In genomic region chr10:5711637-5712036, GRCh38 we compare ENCODE assay signal across 15 cellular contexts. TPM values are rescaled to one million over a fixed set of nuclear protein-coding genes. Genes with fewer than 3 reads are reported as not detected.
DNase-seq lines count a peak whose midpoint lies in the region; ATAC-seq, FAIRE-seq and TF ChIP-seq lines count a peak whose summit lies in the region.
"Had no signal": no experiment of that assay in that cellular context is flagged by ENCODE, and none has a peak within 500 bp of the region (broad histone marks: within the 10 kb centered on the region; RNA-seq: fewer than 3 reads in every experiment).

No MANE protein-coding gene starts in this region.

- no peak for ATAC-seq in stimulated activated naive CD8-positive, alpha-beta T cell treated with anti-CD3 and anti-CD28 coated beads, Interleukin-15, amount 100 ng/mL, for 72 hours
- no peak for ATAC-seq in sciatic nerve
- ATAC-seq: pancreas had no signal

- H3K36me3 ChIP-seq in kidney (ENCODE audit: control insufficient read depth in 1 of 2, insufficient read depth in 2 of 2, low read length in 2 of 2) = no peaks in the 10 kb centered on the region
- no peaks in the 10 kb centered on the region for H3K36me3 ChIP-seq in MM.1S (replicated peaks; ENCODE audit: insufficient read depth, low read length)
- H3K36me3 ChIP-seq in hepatocyte (replicated peaks; ENCODE audit: insufficient read depth, low read depth) = no peaks in the 10 kb centered on the region
- H3K36me3 ChIP-seq: pancreas had no signal

- H3K27ac ChIP-seq in kidney (ENCODE audit: low read depth in 2 of 2, low read length in 2 of 2) (peak overlapping the region in 1 of 2 donors; percentile 14), MM.1S (ENCODE audit: low read length) (no peak overlapping the region), hepatocyte (no peak overlapping the region)
- H3K27ac ChIP-seq: HL-60, pancreas, SK-N-MC had no signal

- H3K9me2 ChIP-seq in MM.1S (replicated peaks; ENCODE audit: insufficient read depth, low read length) (no peaks in the 10 kb centered on the region), hepatocyte (replicated peaks; ENCODE audit: insufficient read depth) (no peaks in the 10 kb centered on the region)

- H3K4me1 Mint-ChIP-seq in activated naive CD4-positive, alpha-beta T cell treated with anti-CD3 and anti-CD28 coated beads for 36 hours (ENCODE audit: low read depth) = peaks cover 60% of the 10 kb centered on the region
- peaks cover 23% of the 10 kb centered on the region for H3K4me1 Mint-ChIP-seq in activated CD4-positive, alpha-beta memory T cell treated with anti-CD3 and anti-CD28 coated beads, Interleukin-2, amount 10 ng/mL, durations not matched to agents 7 days and 5 days
- peaks cover 70% of the 10 kb centered on the region for H3K4me1 Mint-ChIP-seq in stimulated activated naive CD8-positive, alpha-beta T cell treated with anti-CD3 and anti-CD28 coated beads, Interleukin-15, amount 100 ng/mL, for 72 hours

- 86% methylated on average over 4 of the region's 4 CpGs for WGBS in hepatocyte (ENCODE audit: low lambda C conversion rate, missing lambda C conversion rate)

- intact Hi-C loops in activated naive CD4-positive, alpha-beta T cell treated with anti-CD3 and anti-CD28 coated beads for 36 hours (cut with micrococcal nuclease) = loop anchor here (2.0 kb wide), 1 partner anchor 19 kb away; no protein-coding TSS in a partner anchor
- intact Hi-C loops in kidney (cut with DNase I) (no loop called here), sciatic nerve (cut with DNase I) (no loop called here)

- no peak for TF ChIP-seq CTCF in kidney (IDR thresholded peaks at IDR 0.05; ENCODE audit: borderline replicate concordance, extremely low read depth, insufficient read depth)
- no peak for TF ChIP-seq CTCF in MM.1S (IDR thresholded peaks at IDR 0.05; ENCODE audit: low read length)
- TF ChIP-seq CTCF in hepatocyte (IDR thresholded peaks at IDR 0.05; ENCODE audit: poor library complexity) = no peak

- H4K20me1 ChIP-seq in MM.1S (ENCODE audit: insufficient read depth, low read length) (peaks cover 23% of the 10 kb centered on the region; the same call in 1 of the 2 replicates), hepatocyte (ENCODE audit: insufficient read depth, poor library complexity, severe bottlenecking) (no peaks in the 10 kb centered on the region)

- peaks cover 94% of the 10 kb centered on the region for H3K79me2 ChIP-seq in MM.1S (ENCODE audit: low read length)
- H3K79me2 ChIP-seq in hepatocyte = peaks cover 78% of the 10 kb centered on the region

- H3K27me3 Mint-ChIP-seq in activated naive CD4-positive, alpha-beta T cell treated with anti-CD3 and anti-CD28 coated beads for 36 hours (ENCODE audit: low read depth) = no peaks in the 10 kb centered on the region
- no peaks in the 10 kb centered on the region for H3K27me3 Mint-ChIP-seq in activated CD4-positive, alpha-beta memory T cell treated with anti-CD3 and anti-CD28 coated beads, Interleukin-2, amount 10 ng/mL, durations not matched to agents 7 days and 5 days
- no peaks in the 10 kb centered on the region for H3K27me3 Mint-ChIP-seq in stimulated activated naive CD8-positive, alpha-beta T cell treated with anti-CD3 and anti-CD28 coated beads, Interleukin-15, amount 100 ng/mL, for 72 hours
- H3K27me3 Mint-ChIP-seq: brain had no signal

- H2AFZ ChIP-seq in MM.1S (ENCODE audit: low read length) (no peak overlapping the region), hepatocyte (no peak overlapping the region)

- H3K4me2 ChIP-seq in MM.1S (ENCODE audit: low read depth, low read length) = no peak overlapping the region
- no peak overlapping the region for H3K4me2 ChIP-seq in hepatocyte

- no peaks in the 10 kb centered on the region for H3F3A ChIP-seq in MM.1S (ENCODE audit: insufficient read depth, low read length)

- H3K4me3 Mint-ChIP-seq in activated naive CD4-positive, alpha-beta T cell treated with anti-CD3 and anti-CD28 coated beads for 36 hours = peak overlapping the region; percentile 50
- H3K4me3 Mint-ChIP-seq in activated CD4-positive, alpha-beta memory T cell treated with anti-CD3 and anti-CD28 coated beads, Interleukin-2, amount 10 ng/mL, durations not matched to agents 7 days and 5 days = peak overlapping the region; percentile 57
- H3K4me3 Mint-ChIP-seq in stimulated activated naive CD8-positive, alpha-beta T cell treated with anti-CD3 and anti-CD28 coated beads, Interleukin-15, amount 100 ng/mL, for 72 hours = peak overlapping the region; percentile 70 to 75

- H3K27me3 ChIP-seq in MM.1S (replicated peaks; ENCODE audit: insufficient read depth, low read length) (no peaks in the 10 kb centered on the region), hepatocyte (no peaks in the 10 kb centered on the region)
- H3K27me3 ChIP-seq: pancreas had no signal

- no peak for FAIRE-seq in kidney (lab: Jason Lieb, UNC)

- H3K9ac ChIP-seq in kidney (ENCODE audit: low read length in 2 of 2) (no peak overlapping the region), MM.1S (ENCODE audit: low read length) (no peak overlapping the region)

- CTCF ChIA-PET in activated naive CD4-positive, alpha-beta T cell treated with anti-CD3 and anti-CD28 coated beads for 36 hours (lab: Charles Lee) = interaction anchor here (0.8 to 1.0 kb wide), 3 partner anchors 9 to 81 kb away, joined by 3 to 4 read pairs (median 3); no protein-coding TSS in a partner anchor
- CTCF ChIA-PET in activated CD4-positive, alpha-beta memory T cell treated with anti-CD3 and anti-CD28 coated beads, Interleukin-2, amount 10 ng/mL, durations not matched to agents 7 days and 5 days (lab: Charles Lee) = no interaction called here

- H3K9me3 ChIP-seq in kidney (ENCODE audit: control insufficient read depth in 1 of 2, low read length in 2 of 2) (no peaks in the 10 kb centered on the region), MM.1S (replicated peaks; ENCODE audit: insufficient read depth, low read length) (no peaks in the 10 kb centered on the region), hepatocyte (ENCODE audit: low read depth) (no peaks in the 10 kb centered on the region)
- H3K9me3 ChIP-seq: pancreas had no signal

- H3K4me1 ChIP-seq in kidney (ENCODE audit: control insufficient read depth in 1 of 2, insufficient read depth in 1 of 2, low read depth in 1 of 2, low read length in 2 of 2) (no peaks in the 10 kb centered on the region), MM.1S (ENCODE audit: low read length) (no peaks in the 10 kb centered on the region), hepatocyte (ENCODE audit: insufficient read depth) (no peaks in the 10 kb centered on the region)

- POLR2A ChIA-PET in activated CD4-positive, alpha-beta memory T cell treated with anti-CD3 and anti-CD28 coated beads, Interleukin-2, amount 10 ng/mL, durations not matched to agents 7 days and 5 days (lab: Charles Lee) = interaction anchor here (3.1 kb wide), 1 partner anchor 20 kb away, joined by 10 read pairs; no protein-coding TSS in a partner anchor

- no peaks in the 10 kb centered on the region for H3K9me3 Mint-ChIP-seq in activated naive CD4-positive, alpha-beta T cell treated with anti-CD3 and anti-CD28 coated beads for 36 hours
- no peaks in the 10 kb centered on the region for H3K9me3 Mint-ChIP-seq in activated CD4-positive, alpha-beta memory T cell treated with anti-CD3 and anti-CD28 coated beads, Interleukin-2, amount 10 ng/mL, durations not matched to agents 7 days and 5 days
- H3K9me3 Mint-ChIP-seq in stimulated activated naive CD8-positive, alpha-beta T cell treated with anti-CD3 and anti-CD28 coated beads, Interleukin-15, amount 100 ng/mL, for 72 hours = peaks cover 0 to 13% of the 10 kb centered on the region in 2 donors

- no peak for DNase-seq in activated naive CD4-positive, alpha-beta T cell treated with anti-CD3 and anti-CD28 coated beads for 36 hours
- no peak for DNase-seq in activated naive CD4-positive, alpha-beta T cell treated with Interleukin-2 at 50 U/mL for 16 hours
- DNase-seq in activated CD4-positive, alpha-beta memory T cell treated with anti-CD3 and anti-CD28 coated beads, Interleukin-2, amount 10 ng/mL, durations not matched to agents 7 days and 5 days = no peak
- DNase-seq in kidney (no peak), sciatic nerve (ENCODE audit: low spot score) (no peak), MM.1S (no peak), hepatocyte (ENCODE audit: low spot score) (no peak)
- DNase-seq in stimulated activated naive CD8-positive, alpha-beta T cell treated with anti-CD3 and anti-CD28 coated beads, Interleukin-15, amount 100 ng/mL, for 72 hours = no peak
- DNase-seq: NCI-H1092; NCI-H524 treated with DMSO at 0.1 percent for 48 hours; pancreas; stimulated activated CD4-positive, alpha-beta T cell treated with anti-CD3 and anti-CD28 coated beads, Interleukin-4, amount 100 ng/mL, for 24 hours had no signal

- H3K4me3 ChIP-seq in kidney (ENCODE audit: low read length in 2 of 2) (peak overlapping the region; percentile 44 to 53), MM.1S (ENCODE audit: low read length) (no peak overlapping the region), hepatocyte (no peak overlapping the region)
- H3K4me3 ChIP-seq: pancreas, SK-N-MC had no signal

- peak overlapping the region; percentile 66 for H3K27ac Mint-ChIP-seq in activated naive CD4-positive, alpha-beta T cell treated with anti-CD3 and anti-CD28 coated beads for 36 hours
- H3K27ac Mint-ChIP-seq in activated CD4-positive, alpha-beta memory T cell treated with anti-CD3 and anti-CD28 coated beads, Interleukin-2, amount 10 ng/mL, durations not matched to agents 7 days and 5 days = no peak overlapping the region
- H3K27ac Mint-ChIP-seq in stimulated activated naive CD8-positive, alpha-beta T cell treated with anti-CD3 and anti-CD28 coated beads, Interleukin-15, amount 100 ng/mL, for 72 hours = peak overlapping the region; percentile 69 to 71

- peaks cover 9% of the 10 kb centered on the region for H3K36me3 Mint-ChIP-seq in activated naive CD4-positive, alpha-beta T cell treated with anti-CD3 and anti-CD28 coated beads for 36 hours (ENCODE audit: low read depth)
- peaks cover 7% of the 10 kb centered on the region for H3K36me3 Mint-ChIP-seq in activated CD4-positive, alpha-beta memory T cell treated with anti-CD3 and anti-CD28 coated beads, Interleukin-2, amount 10 ng/mL, durations not matched to agents 7 days and 5 days (ENCODE audit: low read depth)
- H3K36me3 Mint-ChIP-seq: brain had no signal

RNA-seq across cellular contexts. Expression of gene TASOR2, which starts 27.0 kb away (rescaled TPM):
- 10 to 100 TPM; 36.4 to 37.7 TPM for total RNA-seq in activated naive CD4-positive, alpha-beta T cell treated with anti-CD3 and anti-CD28 coated beads for 36 hours
- total RNA-seq in activated CD4-positive, alpha-beta memory T cell treated with anti-CD3 and anti-CD28 coated beads, Interleukin-2, amount 10 ng/mL, durations not matched to agents 7 days and 5 days = 10 to 100 TPM; 35.1 to 37.3 TPM
- total RNA-seq in kidney = 58.8 TPM
- polyA plus RNA-seq in kidney (ENCODE audit: insufficient read depth, low read depth, low replicate concordance) = 3.9 TPM
- 77.3 TPM for total RNA-seq in sciatic nerve
- 38.4 and 53.1 TPM in 2 replicates for total RNA-seq in hepatocyte
- 13.5 and 16.1 TPM in 2 replicates for polyA plus RNA-seq in hepatocyte

RNA-seq across cellular contexts. Expression of gene ASB13, which starts 45.2 kb away (rescaled TPM):
- total RNA-seq in activated naive CD4-positive, alpha-beta T cell treated with anti-CD3 and anti-CD28 coated beads for 36 hours = 1 to 10 TPM; 7.0 to 7.2 TPM
- total RNA-seq in activated CD4-positive, alpha-beta memory T cell treated with anti-CD3 and anti-CD28 coated beads, Interleukin-2, amount 10 ng/mL, durations not matched to agents 7 days and 5 days = 1 to 10 TPM; 4.8 to 5.4 TPM
- total RNA-seq in kidney (47.7 TPM), sciatic nerve (18.9 TPM), hepatocyte (9.2 and 18.1 TPM in 2 replicates)
- polyA plus RNA-seq in kidney (ENCODE audit: insufficient read depth, low read depth, low replicate concordance) (95.1 TPM), hepatocyte (8.8 and 16.9 TPM in 2 replicates)

Comparison
In these comparisons a context has a peak if more than half of its experiments do, and no peak if none do; other contexts are left out.
1. H3K4me3 ChIP-seq: peak in kidney (2 of 2); none in MM.1S (single experiment) and hepatocyte (single experiment).
2. Peak in every context shown above with its lines, with median percentiles within 50 percentile points of each other: H3K4me3 Mint-ChIP-seq.